27 cellular contexts compared by ENCODE assay signal in genomic region chr19:28864024-28864503, GRCh38.
A peak's percentile ranks its signal among the peaks of the same experiment; 100 is the strongest.
DNase-seq lines count a peak whose midpoint lies in the region; ATAC-seq and TF ChIP-seq lines count a peak whose summit lies in the region.
"Had no signal": no experiment of that assay in that cellular context is flagged by ENCODE, and none has a peak within 500 bp of the region (broad histone marks: within the 10 kb centered on the region; RNA-seq: fewer than 3 reads in every experiment).

No MANE protein-coding gene starts in this region.

- H3K36me3 ChIP-seq in RWPE2 (ENCODE audit: low read depth) (no peaks in the 10 kb centered on the region), right atrium auricular region (no peaks in the 10 kb centered on the region), uterus (no peaks in the 10 kb centered on the region)
- H3K36me3 ChIP-seq: left lung had no signal

- no peaks in the 10 kb centered on the region for H3K4me1 ChIP-seq in RWPE2 (ENCODE audit: insufficient read depth, poor library complexity, severe bottlenecking)
- peaks cover 0 to 15% of the 10 kb centered on the region in 2 donors for H3K4me1 ChIP-seq in right atrium auricular region
- no peaks in the 10 kb centered on the region for H3K4me1 ChIP-seq in uterus
- H3K4me1 ChIP-seq: left lung had no signal

- TF ChIP-seq POLR2A in uterus (IDR thresholded peaks at IDR 0.05), result no peak

- no peaks in the 10 kb centered on the region for H3K9me3 ChIP-seq in RWPE2 (ENCODE audit: severe bottlenecking)
- H3K9me3 ChIP-seq in right atrium auricular region, result no peaks in the 10 kb centered on the region
- H3K9me3 ChIP-seq in uterus, result no peaks in the 10 kb centered on the region
- H3K9me3 ChIP-seq: left lung had no signal

- DNase-seq in NCI-H1105 (lab: John Stamatoyannopoulos, UW) (peak; percentile 65), RWPE2 (ENCODE audit: low spot score) (no peak), right atrium auricular region (ENCODE audit: low spot score) (no peak), uterus (peak in 1 of 2 donors; percentile 20), retina (no peak), NK-92 (lab: John Stamatoyannopoulos, UW; ENCODE audit: unreplicated experiment) (no peak)
- DNase-seq: activated CD4-positive, alpha-beta T cell treated with anti-CD3 and anti-CD28 coated beads for 36 hours; activated effector memory CD4-positive, alpha-beta T cell treated with Interleukin-2 at 50 U/mL for 16 hours; activated naive CD8-positive, alpha-beta T cell treated with anti-CD3 and anti-CD28 coated beads for 36 hours; activated T-cell treated with anti-CD3 and anti-CD28 coated beads for 4 hours; DND-41; endodermal cell; foreskin melanocyte; immature natural killer cell; KG1; left lung; naive B cell; NCI-H146; NCI-H524; occipital lobe; stimulated activated CD4-positive, alpha-beta T cell treated with anti-CD3 and anti-CD28 coated beads, Interleukin-2, amount 100 ng/mL, for 24 hours; trophoblast cell had no signal

- H3K27me3 ChIP-seq in RWPE2 (ENCODE audit: insufficient read depth, poor library complexity, severe bottlenecking) (no peaks in the 10 kb centered on the region), right atrium auricular region (no peaks in the 10 kb centered on the region), uterus (no peaks in the 10 kb centered on the region)
- H3K27me3 ChIP-seq: hepatocyte had no signal

- intact Hi-C loops in uterus (cut with DNase I; ENCODE audit: low total_unique reads), result no loop called here

- TF ChIP-seq CTCF in RWPE2 (IDR thresholded peaks at IDR 0.05; ENCODE audit: poor library complexity, severe bottlenecking) (no peak), right atrium auricular region (IDR thresholded peaks at IDR 0.05) (no peak), uterus (IDR thresholded peaks at IDR 0.05) (no peak)

- H3K4me3 ChIP-seq in RWPE2 (ENCODE audit: severe bottlenecking) (no peak overlapping the region), right atrium auricular region (no peak overlapping the region), uterus (no peak overlapping the region)
- H3K4me3 ChIP-seq: hepatocyte, left lung, SK-N-MC had no signal

- H3K27ac ChIP-seq in RWPE2 (ENCODE audit: poor library complexity, severe bottlenecking) (no peak overlapping the region), right atrium auricular region (peak overlapping the region; percentile 21 to 53), uterus (peak overlapping the region; percentile 8 to 44)
- H3K27ac ChIP-seq: hepatocyte, left lung, SK-N-MC had no signal

- ATAC-seq in RWPE2 (ENCODE audit: low read depth) (peak; percentile 81), HG02885 (IDR thresholded peaks at IDR 0.05; ENCODE audit: poor library complexity, unreplicated experiment) (no peak)
- ATAC-seq: activated CD4-positive, alpha-beta T cell treated with anti-CD3 and anti-CD28 coated beads for 36 hours; esophagus mucosa; HCT116; left lung had no signal
